9 cellular contexts compared by ENCODE assay signal in the genomic region with DNA sequence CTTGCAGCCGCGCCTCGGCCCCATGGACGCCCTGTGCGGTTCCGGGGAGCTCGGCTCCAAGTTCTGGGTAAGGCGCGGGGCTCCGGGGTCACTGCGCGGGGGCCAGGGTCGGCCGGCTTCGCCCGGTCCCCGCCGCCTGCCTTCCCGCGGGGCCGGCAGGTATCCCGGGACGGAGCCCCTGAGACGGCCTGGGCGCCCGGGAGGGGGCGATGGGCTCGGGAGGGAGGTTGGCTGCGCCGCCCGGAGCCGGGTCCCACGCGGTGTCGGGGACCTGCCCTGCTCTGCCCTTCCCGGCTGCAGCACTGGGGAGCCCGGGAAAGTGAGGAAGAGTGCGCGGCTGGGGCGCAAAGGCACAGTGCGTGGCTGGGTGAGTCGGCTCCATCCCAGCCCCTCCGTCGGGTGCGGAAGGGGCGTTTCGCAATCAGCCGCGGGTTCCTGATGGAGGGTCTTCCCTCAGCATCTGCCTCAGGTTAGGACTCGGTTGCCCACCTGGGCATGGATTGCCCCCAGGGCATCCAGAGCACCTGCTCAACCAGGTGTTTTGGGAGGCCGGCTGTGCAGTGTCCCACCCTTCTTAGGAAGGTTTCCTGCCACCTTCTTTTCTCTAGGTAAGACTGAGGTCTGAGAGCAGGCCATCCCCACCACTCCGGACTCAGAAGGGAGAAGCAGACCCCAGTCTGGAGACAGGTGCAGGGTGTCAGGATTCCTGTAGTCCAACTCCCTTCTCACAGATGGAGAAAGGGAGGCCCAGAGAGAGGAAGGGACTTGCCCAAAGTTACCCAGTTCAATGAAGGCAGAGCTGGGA. TPM values are rescaled to one million over a fixed set of nuclear protein-coding genes. Genes with fewer than 3 reads are reported as not detected.
DNase-seq lines count a peak whose midpoint lies in the region; ATAC-seq and TF ChIP-seq lines count a peak whose summit lies in the region.
"Had no signal": no experiment of that assay in that cellular context is flagged by ENCODE, and none has a peak within 500 bp of the region (broad histone marks: within the 10 kb centered on the region; RNA-seq: fewer than 3 reads in every experiment).

No MANE protein-coding gene starts in this region.

- H3K9me3 ChIP-seq in NT2/D1 (ENCODE audit: insufficient read depth, low read length) (no peaks in the 10 kb centered on the region), esophagus squamous epithelium (no peaks in the 10 kb centered on the region), neural progenitor cell (ENCODE audit: low read depth) (no peaks in the 10 kb centered on the region)

- H3K4me1 Mint-ChIP-seq in neural progenitor cell = peaks cover 14% of the 10 kb centered on the region

- peak overlapping the region; percentile 46 for H3K4me3 Mint-ChIP-seq in neural progenitor cell
- H3K4me3 Mint-ChIP-seq: activated naive CD4-positive, alpha-beta T cell treated with anti-CD3 and anti-CD28 coated beads for 36 hours had no signal

- no peaks in the 10 kb centered on the region for H3K79me2 ChIP-seq in neural progenitor cell (ENCODE audit: low read depth)

- peak overlapping the region; percentile 97 for H3K4me2 ChIP-seq in neural progenitor cell

- no peaks in the 10 kb centered on the region for H3K9me3 Mint-ChIP-seq in neural progenitor cell
- H3K9me3 Mint-ChIP-seq: activated naive CD4-positive, alpha-beta T cell treated with anti-CD3 and anti-CD28 coated beads for 36 hours had no signal

- peak overlapping the region; percentile 83 for H3K4me3 ChIP-seq in AG10803 (ENCODE audit: low read length)
- H3K4me3 ChIP-seq in NT2/D1 (ENCODE audit: insufficient read length, low read depth) = peak overlapping the region; percentile 39
- H3K4me3 ChIP-seq in esophagus squamous epithelium = peak overlapping the region; percentile 59 to 79 (median 77)
- peak overlapping the region; percentile 70 for H3K4me3 ChIP-seq in neural progenitor cell

- no peak for DNase-seq in AG10803 (ENCODE audit: low read depth)
- DNase-seq in NT2/D1 (ENCODE audit: low read depth, low spot score) = no peak
- no peak for DNase-seq in esophagus squamous epithelium (lab: John Stamatoyannopoulos, UW)
- DNase-seq in neural progenitor cell (ENCODE audit: low spot score) = peak; percentile 54
- DNase-seq in amniotic stem cell (lab: John Stamatoyannopoulos, UW) = no peak
- DNase-seq: activated naive CD4-positive, alpha-beta T cell treated with anti-CD3 and anti-CD28 coated beads for 36 hours had no signal

- no peak for TF ChIP-seq CTCF in AG10803 (conservative IDR thresholded peaks at IDR 0.05; ENCODE audit: low read length)
- TF ChIP-seq CTCF in esophagus squamous epithelium (IDR thresholded peaks at IDR 0.05) = peak in 1 of 6 experiments; percentile 4
- TF ChIP-seq CTCF in neural progenitor cell (IDR thresholded peaks at IDR 0.05) = peak; percentile 23

- H3K27ac ChIP-seq in esophagus squamous epithelium = peak overlapping the region; percentile 35 to 84 (median 81)
- no peak overlapping the region for H3K27ac ChIP-seq in neural progenitor cell

- 5 to 60% methylated on average over 1 to 10 of the region's 52 CpGs for WGBS in esophagus squamous epithelium, 2 donors

- peaks cover 49% of the 10 kb centered on the region for H3K27me3 Mint-ChIP-seq in neural progenitor cell (ENCODE audit: insufficient read depth, low read depth)

- peaks cover 56% of the 10 kb centered on the region for H3K27me3 ChIP-seq in NT2/D1 (ENCODE audit: insufficient read depth, insufficient read length)
- peaks cover 0 to 77% (median 0%) of the 10 kb centered on the region in 4 donors for H3K27me3 ChIP-seq in esophagus squamous epithelium
- peaks cover 74% of the 10 kb centered on the region for H3K27me3 ChIP-seq in neural progenitor cell

- peak overlapping the region; percentile 57 for H3K9ac ChIP-seq in NT2/D1 (ENCODE audit: insufficient read length, low read depth)
- no peak overlapping the region for H3K9ac ChIP-seq in neural progenitor cell

- no peak for TF ChIP-seq POLR2A in esophagus squamous epithelium (IDR thresholded peaks at IDR 0.05)

- H3K4me1 ChIP-seq in NT2/D1 (ENCODE audit: insufficient read depth, insufficient read length) = peaks cover 10% of the 10 kb centered on the region
- peaks cover 36 to 70% (median 37%) of the 10 kb centered on the region in 3 donors for H3K4me1 ChIP-seq in esophagus squamous epithelium
- H3K4me1 ChIP-seq in neural progenitor cell = peaks cover 3% of the 10 kb centered on the region

- intact Hi-C loops in esophagus squamous epithelium (cut with DNase I) = loop anchor here (5.0 kb wide), 1 partner anchor 47 kb away; no protein-coding TSS in a partner anchor

- peak overlapping the region; percentile 88 for H2AFZ ChIP-seq in neural progenitor cell (replicated peaks)

- H3K27ac Mint-ChIP-seq in neural progenitor cell = no peak overlapping the region
- H3K27ac Mint-ChIP-seq: activated naive CD4-positive, alpha-beta T cell treated with anti-CD3 and anti-CD28 coated beads for 36 hours had no signal

- H3K36me3 ChIP-seq in NT2/D1 (ENCODE audit: insufficient read depth, insufficient read length, low read length) (no peaks in the 10 kb centered on the region), esophagus squamous epithelium (no peaks in the 10 kb centered on the region), neural progenitor cell (no peaks in the 10 kb centered on the region)

- H3K36me3 Mint-ChIP-seq in neural progenitor cell = no peaks in the 10 kb centered on the region

- H4K20me1 ChIP-seq in neural progenitor cell (ENCODE audit: low read depth) = peaks cover 4% of the 10 kb centered on the region

- ATAC-seq in HG03039 (IDR thresholded peaks at IDR 0.05; ENCODE audit: unreplicated experiment) (no peak), HG02970 (IDR thresholded peaks at IDR 0.05; ENCODE audit: low FRiP score, unreplicated experiment) (no peak), GM19328 (IDR thresholded peaks at IDR 0.05; ENCODE audit: unreplicated experiment) (no peak)

- H3F3A ChIP-seq in neural progenitor cell (ENCODE audit: low read depth) = peaks cover 11% of the 10 kb centered on the region

RNA-seq across cellular contexts. Expression of gene ABCC3, which starts 0.4 kb away (rescaled TPM):
- total RNA-seq in esophagus squamous epithelium (10 to 100 TPM; 19.6 to 93.7 (median 34.1) TPM), neural progenitor cell (ENCODE audit: low replicate concordance) (0.22 TPM in 1 of 2 replicates, not detected in the other)
- total RNA-seq: activated naive CD4-positive, alpha-beta T cell treated with anti-CD3 and anti-CD28 coated beads for 36 hours had no signal

Comparison
In these comparisons a context has a peak if more than half of its experiments do, and no peak if none do; other contexts are left out.
1. RNA of gene ABCC3, which starts 0.4 kb away (total RNA-seq): 19.6 to 93.7 TPM in esophagus squamous epithelium; 0.22 TPM in neural progenitor cell; every median in the first group is over 10 times any median in the second.
2. Peak in every context shown above with its lines, with median percentiles within 50 percentile points of each other: H3K4me3 ChIP-seq.